ENCODE assay signal across 8 cellular contexts in genomic region chr10:75400163-75400768, GRCh38. TPM values are rescaled to one million over a fixed set of nuclear protein-coding genes. Genes with fewer than 3 reads are reported as not detected.
DNase-seq lines count a peak whose midpoint lies in the region; ATAC-seq, FAIRE-seq and TF ChIP-seq lines count a peak whose summit lies in the region.

No MANE protein-coding gene starts in this region.

- H3K27ac ChIP-seq in adipose tissue (ENCODE audit: low read depth, low read length): peak overlapping the region; percentile 81
- peak overlapping the region; percentile 82 for H3K27ac ChIP-seq in keratinocyte (ENCODE audit: control insufficient read depth, insufficient read depth, low read length)
- H3K27ac ChIP-seq in subcutaneous abdominal adipose tissue (ENCODE audit: low read depth, low read length): peak overlapping the region; percentile 93

- no peaks in the 10 kb centered on the region for H3K9me1 ChIP-seq in keratinocyte (ENCODE audit: control insufficient read depth, extremely low read depth, insufficient read depth, low read length)

- H3K9ac ChIP-seq in keratinocyte (ENCODE audit: control insufficient read depth, extremely low read depth, insufficient read depth, low read length) (peak overlapping the region; percentile 85), subcutaneous abdominal adipose tissue (ENCODE audit: low read length in 5 of 5) (peak overlapping the region; percentile 73 to 92 (median 86))

- WGBS in adipose tissue, 3 donors: 0 to 1% (median 1%) methylated on average over 39 of the region's 39 CpGs

- H3K9me3 ChIP-seq in keratinocyte (ENCODE audit: control insufficient read depth, low read depth, low read length) (no peaks in the 10 kb centered on the region), subcutaneous abdominal adipose tissue (ENCODE audit: control insufficient read depth in 5 of 5, low read length in 5 of 5) (no peaks in the 10 kb centered on the region)

- H3K79me2 ChIP-seq in keratinocyte (ENCODE audit: control insufficient read depth, insufficient read depth, low read length): peaks cover 30% of the 10 kb centered on the region

- no peak for ATAC-seq in left lobe of liver

- H3K36me3 ChIP-seq in keratinocyte (ENCODE audit: control insufficient read depth in 2 of 2, extremely low read depth in 1 of 2, insufficient read depth in 2 of 2, low read length in 2 of 2): no peaks in the 10 kb centered on the region
- peaks cover 0 to 7% (median 6%) of the 10 kb centered on the region in 5 donors for H3K36me3 ChIP-seq in subcutaneous abdominal adipose tissue (ENCODE audit: control insufficient read depth in 5 of 5, insufficient read depth in 5 of 5, low read length in 5 of 5)

- H3K4me2 ChIP-seq in keratinocyte (ENCODE audit: control insufficient read depth, extremely low read depth, insufficient read depth, low read depth, low read length): peak overlapping the region; percentile 78

- no peaks in the 10 kb centered on the region for H4K20me1 ChIP-seq in keratinocyte (ENCODE audit: control insufficient read depth, extremely low read depth, insufficient read depth, low read length)

- DNase-seq in AG04449 (ENCODE audit: low read depth, low spot score) (no peak), GM20000 (ENCODE audit: low spot score) (peak; percentile 61), keratinocyte (ENCODE audit: low read depth, low spot score) (no peak), COLO829 (ENCODE audit: low spot score) (no peak), left lobe of liver (ENCODE audit: low spot score) (no peak), inferior parietal cortex (ENCODE audit: extremely low spot score) (no peak)

- FAIRE-seq in keratinocyte (lab: Jason Lieb, UNC): no peak

- CTCF ChIA-PET in AG04449 (lab: Yijun Ruan, JAX): interaction anchor here (1.0 to 5.0 kb wide), 12 partner anchors 10 to 1165 kb away, joined by 3 to 32 read pairs (median 6); no protein-coding TSS in a partner anchor

- TF ChIP-seq CTCF in AG04449 (IDR thresholded peaks at IDR 0.05; ENCODE audit: insufficient read depth, low read length, missing control alignments): no peak
- no peak for TF ChIP-seq CTCF in GM20000 (IDR thresholded peaks at IDR 0.05; ENCODE audit: extremely low read depth, missing control alignments)
- TF ChIP-seq CTCF in keratinocyte (optimal IDR thresholded peaks at IDR 0.05 in 1 of 3, IDR thresholded peaks at IDR 0.05 in 1 of 3, conservative IDR thresholded peaks at IDR 0.05 in 1 of 3; ENCODE audit: extremely low read depth in 1 of 3, insufficient read depth in 2 of 3, low read length in 3 of 3): no peak

- peak overlapping the region; percentile 78 for H2AFZ ChIP-seq in keratinocyte (ENCODE audit: control insufficient read depth, low read length)

- H3K4me1 ChIP-seq in keratinocyte (ENCODE audit: control insufficient read depth, extremely low read depth, insufficient read depth, low read length) (peaks cover 27% of the 10 kb centered on the region), subcutaneous abdominal adipose tissue (ENCODE audit: control insufficient read depth in 5 of 5, insufficient read depth in 5 of 5, low read length in 5 of 5) (peaks cover 2 to 71% (median 63%) of the 10 kb centered on the region in 5 donors)

- H3K27me3 ChIP-seq in keratinocyte (ENCODE audit: control insufficient read depth, extremely low read depth, insufficient read depth, low read length): no peaks in the 10 kb centered on the region
- peaks cover 0 to 11% (median 6%) of the 10 kb centered on the region in 5 donors for H3K27me3 ChIP-seq in subcutaneous abdominal adipose tissue (ENCODE audit: control insufficient read depth in 5 of 5, insufficient read depth in 4 of 5, low read length in 5 of 5)

- dilution Hi-C loops in keratinocyte (cut with MboI; ENCODE audit: extremely low pct_ligation_motif_present, low sequenced_read_pairs): no loop called here

- peak overlapping the region; percentile 96 for H3K4me3 ChIP-seq in AG04449 (ENCODE audit: low read depth, low read length)
- peak overlapping the region; percentile 93 to 97 (median 94) for H3K4me3 ChIP-seq in keratinocyte (ENCODE audit: control insufficient read depth in 2 of 3, extremely low read depth in 1 of 3, insufficient read depth in 2 of 3, low read depth in 1 of 3, low read length in 3 of 3)
- peak overlapping the region; percentile 89 to 99 (median 93) for H3K4me3 ChIP-seq in subcutaneous abdominal adipose tissue (ENCODE audit: low read depth in 1 of 5, low read length in 5 of 5)

- POLR2A ChIA-PET in AG04449 (lab: Yijun Ruan, JAX): interaction anchor here (0.6 to 1.5 kb wide), 4 partner anchors 166 to 1147 kb away, joined by 3 to 5 read pairs (median 3); no protein-coding TSS in a partner anchor

RNA-seq across cellular contexts. Expression of gene ZNF503, which starts 1.3 kb away (rescaled TPM):
- polyA plus RNA-seq in adipose tissue (10 to 100 TPM; 11.5 to 19.8 (median 12.7) TPM), keratinocyte (1.5 to 3.1 TPM (median 2.8 TPM) in 3 replicates)
- 5.3 TPM for polyA plus RNA-seq in keratinocyte (2011; ENCODE audit: low read depth)
- polyA plus RNA-seq in keratinocyte (2011; cell fraction: cytosol; rRNA removed): 1.6 and 3.4 TPM in 2 replicates
- 7.3 and 10.0 TPM in 2 replicates for polyA plus RNA-seq in keratinocyte (2011; cell fraction: nucleus; rRNA removed)
- 8.2 and 11.6 TPM in 2 replicates for polyA plus RNA-seq in keratinocyte (2012; ENCODE audit: low replicate concordance)
- 0.32 to 1.7 TPM (median 1.3 TPM) in 3 replicates for polyA minus RNA-seq in keratinocyte
- 18.0 TPM for polyA minus RNA-seq in keratinocyte (2011; cell fraction: cytosol; rRNA and poly(A)+ RNA removed)
- 13.2 and 16.4 TPM in 2 replicates for polyA minus RNA-seq in keratinocyte (2011; cell fraction: nucleus; rRNA and poly(A)+ RNA removed)
- total RNA-seq in left lobe of liver: 7.3 TPM

RNA-seq across cellular contexts. Expression of gene LRMDA, which starts 31.2 kb away (rescaled TPM):
- polyA plus RNA-seq in adipose tissue: 10 to 100 TPM in 2 of 3 donors, 1 to 10 TPM in 1; 7.2 to 20.6 (median 14.4) TPM
- polyA plus RNA-seq in keratinocyte: 0.46 TPM in 1 of 3 replicates, not detected in the others
- polyA plus RNA-seq in keratinocyte (2011; ENCODE audit: low read depth): not detected
- polyA plus RNA-seq in keratinocyte (2011; cell fraction: cytosol; rRNA removed): 0.32 TPM in 1 of 2 replicates, not detected in the other
- polyA plus RNA-seq in keratinocyte (2011; cell fraction: nucleus; rRNA removed): 0.60 TPM in 1 of 2 replicates, not detected in the other
- not detected in 2 replicates for polyA plus RNA-seq in keratinocyte (2012; ENCODE audit: low replicate concordance)
- 1.0 TPM in 1 of 3 replicates, not detected in the others for polyA minus RNA-seq in keratinocyte
- not detected for polyA minus RNA-seq in keratinocyte (2011; cell fraction: cytosol; rRNA and poly(A)+ RNA removed)
- 2.6 TPM in 1 of 2 replicates, not detected in the other for polyA minus RNA-seq in keratinocyte (2011; cell fraction: nucleus; rRNA and poly(A)+ RNA removed)
- total RNA-seq in left lobe of liver: 9.1 TPM

Comparison
In these comparisons a context has a peak if more than half of its experiments do, and no peak if none do; other contexts are left out.
1. RNA of gene LRMDA, which starts 31.2 kb away (polyA plus RNA-seq): 7.2 to 20.6 TPM in adipose tissue; 0.32 to 0.60 TPM in keratinocyte; every median in the first group is over 4 times any median in the second.
2. Peak in every context shown above with its lines, with median percentiles within 50 percentile points of each other: H3K4me3 ChIP-seq and H3K27ac ChIP-seq.